In the genomic region with DNA sequence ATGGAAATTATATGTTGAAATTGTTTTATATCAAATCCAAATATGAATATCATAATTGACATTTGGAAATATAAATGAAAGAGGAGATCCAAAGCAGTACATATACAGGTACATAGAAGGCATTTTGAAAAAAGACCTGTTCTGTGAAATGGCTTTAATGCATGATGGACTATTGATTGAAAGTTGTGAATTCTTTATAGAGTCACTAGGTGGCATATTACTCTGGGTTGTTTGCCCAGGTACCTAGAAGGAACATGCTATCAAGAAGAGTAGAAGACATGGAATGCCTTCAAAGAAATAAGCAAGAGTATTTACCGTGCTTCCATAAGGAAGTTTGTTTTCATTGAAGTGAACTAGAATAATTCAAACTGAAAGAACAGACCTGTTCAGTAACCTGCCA, we compare ENCODE assay signal across 9 cellular contexts.
DNase-seq lines count a peak whose midpoint lies in the region; ATAC-seq, FAIRE-seq and TF ChIP-seq lines count a peak whose summit lies in the region.
"Had no signal": no experiment of that assay in that cellular context is flagged by ENCODE, and none has a peak within 500 bp of the region (broad histone marks: within the 10 kb centered on the region; RNA-seq: fewer than 3 reads in every experiment).

No MANE protein-coding gene starts in this region.

- ATAC-seq in left colon (peak; percentile 89), HG02970 (IDR thresholded peaks at IDR 0.05; ENCODE audit: low FRiP score, unreplicated experiment) (no peak)

- no peak overlapping the region for H3K27ac Mint-ChIP-seq in T-helper 2 cell treated with Interferon-gamma antibody and Interleukin-4, amounts not matched to agents 5 μg/mL and 100 μg/mL, for 36 hours

- no peaks in the 10 kb centered on the region for H3K36me3 Mint-ChIP-seq in T-helper 2 cell treated with Interferon-gamma antibody and Interleukin-4, amounts not matched to agents 5 μg/mL and 100 μg/mL, for 36 hours (ENCODE audit: low read depth)

- POLR2A ChIA-PET in HEK293 (lab: Yijun Ruan, JAX) = no interaction called here

- H3K4me1 ChIP-seq in HEK293 (ENCODE audit: control insufficient read depth, insufficient read depth, low read length) = no peaks in the 10 kb centered on the region
- H3K4me1 ChIP-seq: HAP-1 had no signal

- intact Hi-C loops in left colon (cut with DNase I, micrococcal nuclease) = no loop called here

- no peaks in the 10 kb centered on the region for H3K9me3 ChIP-seq in HEK293 (ENCODE audit: control insufficient read depth, insufficient read depth, low read depth, low read length)
- H3K9me3 ChIP-seq: HAP-1 had no signal

- CTCF ChIA-PET in HEK293 (lab: Yijun Ruan, JAX) = interaction anchor here (0.5 kb wide), 1 partner anchor 73 kb away, joined by 3 read pairs; no protein-coding TSS in a partner anchor

- TF ChIP-seq CTCF in D721Med (IDR thresholded peaks at IDR 0.05; ENCODE audit: insufficient read depth, missing control alignments) (peak; percentile 39), HEK293 (tag by site-specific recombination; IDR thresholded peaks at IDR 0.05) (no peak)

- no peak overlapping the region for H3K4me3 ChIP-seq in HEK293 (ENCODE audit: low read depth, low read length)
- H3K4me3 ChIP-seq: HAP-1 had no signal

- in situ Hi-C loops in SK-MEL-5 (cut with HindIII; ENCODE audit: low pct_unique_long_range_greater_than_20kb, low sequenced_read_pairs) = no loop called here

- no peaks in the 10 kb centered on the region for H3K9me3 Mint-ChIP-seq in T-helper 2 cell treated with Interferon-gamma antibody and Interleukin-4, amounts not matched to agents 5 μg/mL and 100 μg/mL, for 36 hours

- H3K4me3 Mint-ChIP-seq in T-helper 2 cell treated with Interferon-gamma antibody and Interleukin-4, amounts not matched to agents 5 μg/mL and 100 μg/mL, for 36 hours = no peak overlapping the region

- no peak overlapping the region for H3K27ac ChIP-seq in HEK293 (ENCODE audit: extremely low read depth, low read depth, low read length)

- no peaks in the 10 kb centered on the region for H3K27me3 Mint-ChIP-seq in T-helper 2 cell treated with Interferon-gamma antibody and Interleukin-4, amounts not matched to agents 5 μg/mL and 100 μg/mL, for 36 hours (ENCODE audit: low read depth)

- no peaks in the 10 kb centered on the region for H3K4me1 Mint-ChIP-seq in T-helper 2 cell treated with Interferon-gamma antibody and Interleukin-4, amounts not matched to agents 5 μg/mL and 100 μg/mL, for 36 hours (ENCODE audit: low read depth)

- FAIRE-seq in D721Med (lab: Jason Lieb, UNC) = peak; percentile 90

- no peak for DNase-seq in D721Med (ENCODE audit: insufficient read length, low spot score)
- DNase-seq in SK-MEL-5 (ENCODE audit: low read depth, low spot score) = peak; percentile 45
- no peak for DNase-seq in left colon
- DNase-seq in T-helper 2 cell treated with Interferon-gamma antibody and Interleukin-4, amounts not matched to agents 5 μg/mL and 100 μg/mL, for 36 hours (ENCODE audit: low spot score) = no peak
- no peak for DNase-seq in Ammon's horn (ENCODE audit: low spot score)
- no peak for DNase-seq in activated T-cell treated with anti-CD3 and anti-CD28 coated beads, Interleukin-2, amount 50 U/mL, for 48 hours

- no peaks in the 10 kb centered on the region for H3K36me3 ChIP-seq in HEK293 (ENCODE audit: control insufficient read depth in 2 of 2, insufficient read depth in 1 of 2, low read length in 2 of 2)
- H3K36me3 ChIP-seq: HAP-1 had no signal

TF ChIP-seq in HEK293, 187 proteins besides CTCF, POLR2A, EP300 and RAD21:
- TF ChIP-seq, protein P1, sequence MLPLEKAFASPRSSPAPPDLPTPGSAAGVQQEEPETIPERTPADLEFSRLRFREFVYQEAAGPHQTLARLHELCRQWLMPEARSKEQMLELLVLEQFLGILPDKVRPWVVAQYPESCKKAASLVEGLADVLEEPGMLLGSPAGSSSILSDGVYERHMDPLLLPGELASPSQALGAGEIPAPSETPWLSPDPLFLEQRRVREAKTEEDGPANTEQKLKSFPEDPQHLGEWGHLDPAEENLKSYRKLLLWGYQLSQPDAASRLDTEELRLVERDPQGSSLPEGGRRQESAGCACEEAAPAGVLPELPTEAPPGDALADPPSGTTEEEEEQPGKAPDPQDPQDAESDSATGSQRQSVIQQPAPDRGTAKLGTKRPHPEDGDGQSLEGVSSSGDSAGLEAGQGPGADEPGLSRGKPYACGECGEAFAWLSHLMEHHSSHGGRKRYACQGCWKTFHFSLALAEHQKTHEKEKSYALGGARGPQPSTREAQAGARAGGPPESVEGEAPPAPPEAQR (tag by site-specific recombination; IDR thresholded peaks at IDR 0.05) = no peak
- TF ChIP-seq, protein P2, sequence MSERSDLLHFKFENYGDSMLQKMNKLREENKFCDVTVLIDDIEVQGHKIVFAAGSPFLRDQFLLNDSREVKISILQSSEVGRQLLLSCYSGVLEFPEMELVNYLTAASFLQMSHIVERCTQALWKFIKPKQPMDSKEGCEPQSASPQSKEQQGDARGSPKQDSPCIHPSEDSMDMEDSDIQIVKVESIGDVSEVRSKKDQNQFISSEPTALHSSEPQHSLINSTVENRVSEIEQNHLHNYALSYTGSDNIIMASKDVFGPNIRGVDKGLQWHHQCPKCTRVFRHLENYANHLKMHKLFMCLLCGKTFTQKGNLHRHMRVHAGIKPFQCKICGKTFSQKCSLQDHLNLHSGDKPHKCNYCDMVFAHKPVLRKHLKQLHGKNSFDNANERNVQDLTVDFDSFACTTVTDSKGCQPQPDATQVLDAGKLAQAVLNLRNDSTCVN (tag by site-specific recombination; optimal IDR thresholded peaks at IDR 0.05) = no peak
- TF ChIP-seq ZNF654 (tag by site-specific recombination; IDR thresholded peaks at IDR 0.05; ENCODE audit: low read depth) = peak; percentile 70
- no peak for TF ChIP-seq KLF16 (tag by site-specific recombination; IDR thresholded peaks at IDR 0.05)
- 0 out of 2 replicates have a peak, but pooled peaks have one; percentile 21 for TF ChIP-seq PRDM1 (tag by site-specific recombination; IDR thresholded peaks at IDR 0.05)
TF ChIP-seq in HEK293: peak in this region for 2.
